Comparison of ENCODE assay signal across 24 cellular contexts in genomic region chr3:59713971-59714370, GRCh38.
"Had no signal": no experiment of that assay in that cellular context is flagged by ENCODE, and none has a peak within 500 bp of the region (broad histone marks: within the 10 kb centered on the region; RNA-seq: fewer than 3 reads in every experiment).

No MANE protein-coding gene starts in this region.

- H3K27ac ChIP-seq: colonic mucosa, epithelial cell of prostate, esophagus squamous epithelium, gastrocnemius medialis, heart right ventricle, left lung, lower lobe of right lung had no signal

- H3K36me3 ChIP-seq: colonic mucosa, esophagus squamous epithelium, gastrocnemius medialis, heart right ventricle, left lung, lower lobe of right lung had no signal

- DNase-seq: colonic mucosa; cortex of kidney; effector CD8-positive, alpha-beta T cell; effector memory CD8-positive, alpha-beta T cell; endodermal cell; erythroblast; esophagus squamous epithelium; foreskin fibroblast; foreskin melanocyte; gastrocnemius medialis; glutamatergic neuron; head of caudate nucleus; heart right ventricle; hippocampal formation; left cardiac atrium; left lung; left ventricle myocardium superior; lower lobe of right lung; mesenchymal stem cell; mucosa of descending colon; naive B cell; naive thymus-derived CD8-positive, alpha-beta T cell had no signal

- H3K4me3 ChIP-seq: colonic mucosa, esophagus squamous epithelium, gastrocnemius medialis, heart right ventricle, left lung, lower lobe of right lung, mucosa of descending colon had no signal

- H3K9me3 ChIP-seq: colonic mucosa, gastrocnemius medialis, left lung, lower lobe of right lung, mucosa of descending colon had no signal

- H3K4me1 ChIP-seq: colonic mucosa, esophagus squamous epithelium, gastrocnemius medialis, left lung had no signal

- ATAC-seq: effector memory CD8-positive, alpha-beta T cell; esophagus mucosa; gastrocnemius medialis; heart right ventricle; left cardiac atrium; left lung; left ventricle myocardium superior; lower lobe of right lung; mucosa of descending colon; naive thymus-derived CD8-positive, alpha-beta T cell had no signal
